Comparison of ENCODE assay signal across 25 cellular contexts in the genomic region with DNA sequence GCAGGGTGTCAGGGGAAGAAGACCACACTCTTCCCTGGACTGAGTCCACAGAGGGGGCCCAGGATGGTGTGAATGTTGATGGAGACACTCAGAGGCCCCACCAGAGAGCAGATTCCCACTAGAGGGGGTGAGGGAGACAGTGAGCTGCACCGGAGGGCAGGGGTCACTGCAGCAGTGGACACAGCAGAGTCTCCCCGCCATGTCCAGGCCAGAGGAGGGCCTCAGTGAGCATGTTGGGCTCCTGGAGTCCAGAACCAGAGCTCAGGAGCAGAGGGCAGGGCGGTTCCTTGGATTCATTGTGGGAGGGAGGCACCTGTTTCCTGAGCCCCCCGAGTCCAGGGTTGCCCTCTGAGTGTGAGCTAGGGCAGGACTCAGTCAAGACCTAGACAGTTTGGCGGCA. TPM values are rescaled to one million over a fixed set of nuclear protein-coding genes. Genes with fewer than 3 reads are reported as not detected.
"Had no signal": no experiment of that assay in that cellular context is flagged by ENCODE, and none has a peak within 500 bp of the region (broad histone marks: within the 10 kb centered on the region; RNA-seq: fewer than 3 reads in every experiment).

No MANE protein-coding gene starts in this region.

- H3K4me3 ChIP-seq: heart right ventricle, mucosa of descending colon, ovary, sigmoid colon, spleen, tibial artery had no signal

- H3K9me3 ChIP-seq: heart right ventricle, mucosa of descending colon, ovary, sigmoid colon, spleen, tibial artery had no signal

- H3K4me1 ChIP-seq: heart right ventricle, tibial artery had no signal

- H3K36me3 ChIP-seq: heart right ventricle, ovary, sigmoid colon, spleen, tibial artery had no signal

- ATAC-seq: activated T-cell treated with anti-CD3 and anti-CD28 coated beads, Interleukin-2, amount 50 U/mL, for 72 hours; heart right ventricle; mucosa of descending colon had no signal

- DNase-seq: activated CD4-positive, alpha-beta T cell treated with anti-CD3 and anti-CD28 coated beads, Interleukin-2, amount 50 U/mL, for 1 hour; activated CD4-positive, CD25-positive, alpha-beta regulatory T cell treated with anti-CD3 and anti-CD28 coated beads, Interleukin-2, amount 50 U/mL, for 72 hours; activated CD8-positive, alpha-beta memory T cell treated with anti-CD3 and anti-CD28 coated beads, Interleukin-2, amount 50 U/mL, for 48 hours; activated effector memory CD4-positive, alpha-beta T cell treated with anti-CD3 and anti-CD28 coated beads, Interleukin-2, amount 50 U/mL, for 16 hours; activated naive CD4-positive, alpha-beta T cell treated with anti-CD3 and anti-CD28 coated beads, Interleukin-2, amount 50 U/mL, for 16 hours; activated T-cell treated with anti-CD3 and anti-CD28 coated beads, Interleukin-2, amount 50 U/mL, for 72 hours; dermis blood vessel endothelial cell; erythroblast; heart right ventricle; immature natural killer cell; mesenchymal stem cell; mucosa of descending colon; naive B cell; ovary; sigmoid colon; spleen; stimulated activated CD8-positive, alpha-beta memory T cell treated with anti-CD3 and anti-CD28 coated beads, Interleukin-4, amount 100 ng/mL, for 48 hours; stimulated activated naive CD4-positive, alpha-beta T cell; substantia nigra; tibial artery had no signal

- FAIRE-seq: urothelium cell line had no signal

- H3K27me3 ChIP-seq: ovary, sigmoid colon had no signal

- H3K27ac ChIP-seq: heart right ventricle, ovary, sigmoid colon, spleen, tibial artery had no signal

RNA-seq across cellular contexts. Expression of a gene that starts 1.8 kb away (rescaled TPM):
- total RNA-seq: activated T-cell treated with anti-CD3 and anti-CD28 coated beads, Interleukin-2, amount 50 U/mL, for 72 hours; aorta; cerebellum; dermis blood vessel endothelial cell; heart right ventricle; mucosa of descending colon; neural crest cell; ovary; sigmoid colon; spleen; T-helper 1 cell treated with Interleukin-12 subunit alpha and Interleukin-12 subunit beta and Interleukin-4 antibody, amounts not matched to agents 30 ng/mL and 1 ng/mL, for 36 hours had no signal
- polyA plus RNA-seq: aorta, heart right ventricle, immature natural killer cell, ovary had no signal

RNA-seq across cellular contexts. Expression of a gene that starts 22.5 kb away (rescaled TPM):
- total RNA-seq: activated T-cell treated with anti-CD3 and anti-CD28 coated beads, Interleukin-2, amount 50 U/mL, for 72 hours; aorta; cerebellum; dermis blood vessel endothelial cell; heart right ventricle; mucosa of descending colon; neural crest cell; ovary; sigmoid colon; T-helper 1 cell treated with Interleukin-12 subunit alpha and Interleukin-12 subunit beta and Interleukin-4 antibody, amounts not matched to agents 30 ng/mL and 1 ng/mL, for 36 hours had no signal
- polyA plus RNA-seq: aorta, heart right ventricle, immature natural killer cell, ovary, sigmoid colon, spleen had no signal

RNA-seq across cellular contexts. Expression of a gene that starts 26.3 kb away (rescaled TPM):
- total RNA-seq: activated T-cell treated with anti-CD3 and anti-CD28 coated beads, Interleukin-2, amount 50 U/mL, for 72 hours; aorta; cerebellum; dermis blood vessel endothelial cell; heart right ventricle; mucosa of descending colon; neural crest cell; sigmoid colon; spleen; T-helper 1 cell treated with Interleukin-12 subunit alpha and Interleukin-12 subunit beta and Interleukin-4 antibody, amounts not matched to agents 30 ng/mL and 1 ng/mL, for 36 hours had no signal
- polyA plus RNA-seq: aorta, heart right ventricle, immature natural killer cell, ovary, spleen had no signal

RNA-seq across cellular contexts. Expression of a gene that starts 40.6 kb away (rescaled TPM):
- total RNA-seq: activated T-cell treated with anti-CD3 and anti-CD28 coated beads, Interleukin-2, amount 50 U/mL, for 72 hours; aorta; cerebellum; dermis blood vessel endothelial cell; heart right ventricle; mucosa of descending colon; neural crest cell; ovary; sigmoid colon; T-helper 1 cell treated with Interleukin-12 subunit alpha and Interleukin-12 subunit beta and Interleukin-4 antibody, amounts not matched to agents 30 ng/mL and 1 ng/mL, for 36 hours had no signal
- polyA plus RNA-seq: aorta, heart right ventricle, immature natural killer cell, ovary, sigmoid colon, spleen had no signal

RNA-seq across cellular contexts. Expression of a gene that starts 44.0 kb away (rescaled TPM):
- total RNA-seq: activated T-cell treated with anti-CD3 and anti-CD28 coated beads, Interleukin-2, amount 50 U/mL, for 72 hours; aorta; cerebellum; heart right ventricle; mucosa of descending colon; neural crest cell; sigmoid colon; spleen; T-helper 1 cell treated with Interleukin-12 subunit alpha and Interleukin-12 subunit beta and Interleukin-4 antibody, amounts not matched to agents 30 ng/mL and 1 ng/mL, for 36 hours had no signal
- polyA plus RNA-seq: ovary had no signal
